In genomic region chr1:63883494-63884235, GRCh38 we compare ENCODE assay signal across 1 cellular context.
TF ChIP-seq lines count a peak whose summit lies in the region.

No MANE protein-coding gene starts in this region.

TF ChIP-seq in GM23338, 12 proteins besides CTCF, POLR2A, EP300 and RAD21 (continued from another document):
- TF ChIP-seq REST (IDR thresholded peaks at IDR 0.05; ENCODE audit: unreplicated experiment) (no peak), STAT1 (IDR thresholded peaks at IDR 0.05; ENCODE audit: unreplicated experiment) (no peak), JUNB (IDR thresholded peaks at IDR 0.05; ENCODE audit: unreplicated experiment) (no peak), POLR2AphosphoS5 (IDR thresholded peaks at IDR 0.05; ENCODE audit: low read depth) (no peak), ZNF331 (CRISPR knock-in tag; IDR thresholded peaks at IDR 0.05; ENCODE audit: low read depth) (no peak), NANOG (IDR thresholded peaks at IDR 0.05; ENCODE audit: borderline replicate concordance) (no peak), ZNF114 (CRISPR knock-in tag; IDR thresholded peaks at IDR 0.05) (no peak), CREB1 (CRISPR knock-in tag; IDR thresholded peaks at IDR 0.05; ENCODE audit: low read depth) (no peak), EZH2phosphoT487 (IDR thresholded peaks at IDR 0.05; ENCODE audit: unreplicated experiment) (no peak), ZNF462 (CRISPR knock-in tag; IDR thresholded peaks at IDR 0.05) (no peak), EZH2 (IDR thresholded peaks at IDR 0.05; ENCODE audit: low read depth, unreplicated experiment) (no peak)
